Comparison of ENCODE assay signal across 17 cellular contexts in genomic region chr17:17084317-17084835, GRCh38.
"Had no signal": no experiment of that assay in that cellular context is flagged by ENCODE, and none has a peak within 500 bp of the region (broad histone marks: within the 10 kb centered on the region; RNA-seq: fewer than 3 reads in every experiment).

No MANE protein-coding gene starts in this region.

- H3K27me3 ChIP-seq: body of pancreas, foreskin keratinocyte, right lobe of liver had no signal

- H3K4me3 ChIP-seq: body of pancreas, mucosa of descending colon, prostate gland, right lobe of liver had no signal

- H3K9me3 ChIP-seq: body of pancreas, mucosa of descending colon, prostate gland, right lobe of liver had no signal

- H3K36me3 ChIP-seq: prostate gland had no signal

- FAIRE-seq: urothelium cell line had no signal

- DNase-seq: activated CD4-positive, alpha-beta memory T cell treated with anti-CD3 and anti-CD28 coated beads for 36 hours; activated CD4-positive, alpha-beta T cell treated with anti-CD3 and anti-CD28 coated beads for 36 hours; activated gamma-delta T cell treated with Interleukin-2 at 50 U/mL for 16 hours; activated T-cell treated with anti-CD3 and anti-CD28 coated beads, Interleukin-2, amount 50 U/mL, for 4 hours; amniotic stem cell; cortex of kidney; effector memory CD4-positive, alpha-beta T cell; foreskin keratinocyte; natural killer cell; occipital lobe; stimulated activated CD4-positive, alpha-beta T cell treated with anti-CD3 and anti-CD28 coated beads, Interleukin-1b, Interleukin-23, amount 100 ng/mL, for 48 hours; T-helper 2 cell had no signal

- H3K4me1 ChIP-seq: prostate gland had no signal

- H3K27ac ChIP-seq: body of pancreas, foreskin keratinocyte, prostate gland, right lobe of liver had no signal

- ATAC-seq: activated CD4-positive, alpha-beta T cell treated with anti-CD3 and anti-CD28 coated beads for 36 hours; activated T-cell treated with anti-CD3 and anti-CD28 coated beads, Interleukin-2, amount 50 U/mL, for 4 hours; body of pancreas; foreskin keratinocyte; mucosa of descending colon; natural killer cell; right lobe of liver had no signal
